Comparison of ENCODE assay signal across 19 cellular contexts in genomic region chr1:50853325-50853724, GRCh38.
DNase-seq lines count a peak whose midpoint lies in the region; ATAC-seq and TF ChIP-seq lines count a peak whose summit lies in the region.
"Had no signal": no experiment of that assay in that cellular context is flagged by ENCODE, and none has a peak within 500 bp of the region (broad histone marks: within the 10 kb centered on the region; RNA-seq: fewer than 3 reads in every experiment).

No MANE protein-coding gene starts in this region.

- POLR2A ChIA-PET in CD8-positive, alpha-beta T cell (lab: Charles Lee): no interaction called here
- POLR2A ChIA-PET in GM10248 (lab: Yijun Ruan, JAX): no interaction called here
- POLR2A ChIA-PET in RWPE1 (lab: Yijun Ruan, JAX; ENCODE audit: low non-redundant PET): no interaction called here

- intact Hi-C loops in CD8-positive, alpha-beta T cell (cut with DNase I, micrococcal nuclease): no loop called here
- intact Hi-C loops in left colon (cut with DNase I, micrococcal nuclease): no loop called here

- H4K20me1 ChIP-seq in osteoblast (ENCODE audit: insufficient read depth, low read length): peaks cover 4% of the 10 kb centered on the region

- H2AFZ ChIP-seq in osteoblast (ENCODE audit: low read length): no peak overlapping the region

- no peak for TF ChIP-seq CTCF in CD8-positive, alpha-beta T cell (IDR thresholded peaks at IDR 0.05)
- TF ChIP-seq CTCF in choroid plexus epithelial cell (conservative IDR thresholded peaks at IDR 0.05; ENCODE audit: low read depth, low read length): no peak
- TF ChIP-seq CTCF in osteoblast (IDR thresholded peaks at IDR 0.05; ENCODE audit: extremely low read depth, low read depth, low read length): no peak
- TF ChIP-seq CTCF in GM10248 (IDR thresholded peaks at IDR 0.05; ENCODE audit: control extremely low read depth, extremely low read depth, low read depth, missing control alignments): no peak
- TF ChIP-seq CTCF in RWPE1 (conservative IDR thresholded peaks at IDR 0.05; ENCODE audit: low read depth): no peak

- H3K9me3 Mint-ChIP-seq in CD8-positive, alpha-beta T cell: peaks cover 5% of the 10 kb centered on the region
- H3K9me3 Mint-ChIP-seq: H9 had no signal

- H3K27me3 Mint-ChIP-seq in CD8-positive, alpha-beta T cell (ENCODE audit: low read depth): no peaks in the 10 kb centered on the region
- H3K27me3 Mint-ChIP-seq: CD4-positive, CD25-positive, alpha-beta regulatory T cell had no signal

- H3K27me3 ChIP-seq in CD8-positive, alpha-beta T cell (ENCODE audit: insufficient read depth, low read length): no peaks in the 10 kb centered on the region
- H3K27me3 ChIP-seq in osteoblast (ENCODE audit: insufficient read depth, low read length): no peaks in the 10 kb centered on the region
- H3K27me3 ChIP-seq: SJSA1 had no signal

- no peaks in the 10 kb centered on the region for H3K9me3 ChIP-seq in CD8-positive, alpha-beta T cell (ENCODE audit: low read length)
- no peaks in the 10 kb centered on the region for H3K9me3 ChIP-seq in osteoblast (ENCODE audit: low read depth, low read length)
- H3K9me3 ChIP-seq: SJSA1 had no signal

- peaks cover 11% of the 10 kb centered on the region for H3K79me2 ChIP-seq in osteoblast (ENCODE audit: insufficient read depth, low read length)

- ATAC-seq in CD8-positive, alpha-beta T cell: no peak
- ATAC-seq in left colon: peak; percentile 85
- ATAC-seq in GM21529 (IDR thresholded peaks at IDR 0.05; ENCODE audit: unreplicated experiment): no peak
- ATAC-seq in GM19452 (IDR thresholded peaks at IDR 0.05; ENCODE audit: unreplicated experiment): no peak

- DNase-seq in CD8-positive, alpha-beta T cell: no peak
- DNase-seq in choroid plexus epithelial cell (ENCODE audit: low read depth) (peak; percentile 15), left colon (no peak), osteoblast (ENCODE audit: insufficient read length, low spot score, missing footprints) (no peak), GM10248 (ENCODE audit: extremely low spot score) (no peak), RWPE1 (ENCODE audit: low spot score) (no peak)
- DNase-seq: AML-193; Calu3; CD4-positive, CD25-positive, alpha-beta regulatory T cell; DMS79 treated with DMSO at 0.1 percent for 48 hours; H9; NCI-H1048; NCI-H1694; NCI-H2107; NCI-H226; NCI-H526 treated with DMSO at 0.1 percent for 48 hours had no signal

- H3K4me1 Mint-ChIP-seq in CD8-positive, alpha-beta T cell (ENCODE audit: low read depth): peaks cover 32% of the 10 kb centered on the region
- H3K4me1 Mint-ChIP-seq: H9 had no signal

- H3K4me3 Mint-ChIP-seq in CD8-positive, alpha-beta T cell: no peak overlapping the region
- H3K4me3 Mint-ChIP-seq: CD4-positive, CD25-positive, alpha-beta regulatory T cell; H9 had no signal

- H3K4me1 ChIP-seq in CD8-positive, alpha-beta T cell (ENCODE audit: insufficient read depth, low read length): no peaks in the 10 kb centered on the region
- no peaks in the 10 kb centered on the region for H3K4me1 ChIP-seq in osteoblast (ENCODE audit: insufficient read depth, low read length)
- H3K4me1 ChIP-seq: SJSA1 had no signal

- peak overlapping the region; percentile 39 for H3K4me2 ChIP-seq in osteoblast (ENCODE audit: insufficient read depth, low read length)

- H3K27ac ChIP-seq in CD8-positive, alpha-beta T cell (ENCODE audit: low read depth, low read length): no peak overlapping the region
- no peak overlapping the region for H3K27ac ChIP-seq in osteoblast (ENCODE audit: low read depth, low read length)
- H3K27ac ChIP-seq in RWPE1: no peak overlapping the region
- H3K27ac ChIP-seq: SJSA1 had no signal

- H3K27ac Mint-ChIP-seq in CD8-positive, alpha-beta T cell: peak overlapping the region; percentile 5
- H3K27ac Mint-ChIP-seq: H9 had no signal

- no peak overlapping the region for H3K4me3 ChIP-seq in CD8-positive, alpha-beta T cell (ENCODE audit: low read depth, low read length)
- H3K4me3 ChIP-seq in choroid plexus epithelial cell (ENCODE audit: low read depth, low read length) (no peak overlapping the region), osteoblast (ENCODE audit: insufficient read depth, low read length) (no peak overlapping the region)
- H3K4me3 ChIP-seq: SJSA1 had no signal

- CTCF ChIA-PET in CD8-positive, alpha-beta T cell (lab: Charles Lee): interaction anchor here (1.6 kb wide), 1 partner anchor 18 kb away, joined by 3 read pairs; no protein-coding TSS in a partner anchor
- CTCF ChIA-PET in GM10248 (lab: Yijun Ruan, JAX): interaction anchor here (1.5 kb wide), 1 partner anchor 20 kb away, joined by 6 read pairs; no protein-coding TSS in a partner anchor
- CTCF ChIA-PET in RWPE1 (lab: Yijun Ruan, JAX): no interaction called here

- H3K36me3 ChIP-seq in CD8-positive, alpha-beta T cell (ENCODE audit: insufficient read depth, low read length): no peaks in the 10 kb centered on the region
- H3K36me3 ChIP-seq in osteoblast (ENCODE audit: insufficient read depth, low read length): no peaks in the 10 kb centered on the region
- H3K36me3 ChIP-seq: SJSA1 had no signal

- H3K36me3 Mint-ChIP-seq in CD8-positive, alpha-beta T cell: peaks cover 27% of the 10 kb centered on the region
